ENCODE assay signal across 25 cellular contexts in genomic region chr16:10383626-10384025, GRCh38. TPM values are rescaled to one million over a fixed set of nuclear protein-coding genes. Genes with fewer than 3 reads are reported as not detected.
DNase-seq lines count a peak whose midpoint lies in the region; TF ChIP-seq lines count a peak whose summit lies in the region.
"Had no signal": no experiment of that assay in that cellular context is flagged by ENCODE, and none has a peak within 500 bp of the region (broad histone marks: within the 10 kb centered on the region; RNA-seq: fewer than 3 reads in every experiment).

No MANE protein-coding gene starts in this region.

- TF ChIP-seq POLR2A in breast epithelium (IDR thresholded peaks at IDR 0.05) = no peak

- POLR2A ChIA-PET in MCF 10A (lab: Yijun Ruan, JAX) = no interaction called here

- no peaks in the 10 kb centered on the region for H3K4me1 ChIP-seq in breast epithelium

- no peak for TF ChIP-seq CTCF in MCF 10A (IDR thresholded peaks at IDR 0.05; ENCODE audit: unreplicated experiment)
- no peak for TF ChIP-seq CTCF in breast epithelium (IDR thresholded peaks at IDR 0.05)
- TF ChIP-seq CTCF in fibroblast of villous mesenchyme (IDR thresholded peaks at IDR 0.05; ENCODE audit: insufficient read depth, low read depth, low read length) = no peak
- no peak for TF ChIP-seq CTCF in type B pancreatic cell (conservative IDR thresholded peaks at IDR 0.05)
- no peak for TF ChIP-seq CTCF in GM10266 (IDR thresholded peaks at IDR 0.05; ENCODE audit: control insufficient read depth, insufficient read depth, low read depth, missing control alignments)

- no peaks in the 10 kb centered on the region for H3K27me3 ChIP-seq in breast epithelium
- H3K27me3 ChIP-seq: MG63, SJSA1 had no signal

- no peak overlapping the region for H3K4me3 Mint-ChIP-seq in MCF 10A (ENCODE audit: unreplicated experiment)
- H3K4me3 Mint-ChIP-seq in type B pancreatic cell = peak overlapping the region; percentile 49
- H3K4me3 Mint-ChIP-seq: HFFc6 had no signal

- no peaks in the 10 kb centered on the region for H3K36me3 ChIP-seq in breast epithelium

- intact Hi-C loops in MCF 10A (cut with micrococcal nuclease) (no loop called here), breast epithelium (cut with DNase I; ENCODE audit: low total_unique reads) (no loop called here)

- no peak overlapping the region for H3K27ac ChIP-seq in breast epithelium
- H3K27ac ChIP-seq: SJSA1 had no signal

- H3K9me3 ChIP-seq in breast epithelium = no peaks in the 10 kb centered on the region
- H3K9me3 ChIP-seq: HAP-1, SJSA1 had no signal

- DNase-seq in MCF 10A (ENCODE audit: unreplicated experiment) = no peak
- no peak for DNase-seq in breast epithelium (ENCODE audit: low spot score in 2 of 2)
- DNase-seq in amniotic epithelial cell (ENCODE audit: low read depth) = peak; percentile 74
- DNase-seq in fibroblast of villous mesenchyme (ENCODE audit: low read depth) = peak; percentile 24
- no peak for DNase-seq in type B pancreatic cell (ENCODE audit: extremely low spot score, unreplicated experiment)
- no peak for DNase-seq in GM10266 (ENCODE audit: extremely low spot score)
- DNase-seq in 8988T = no peak
- no peak for DNase-seq in AML-193 (lab: John Stamatoyannopoulos, UW)
- DNase-seq: C1 segment of cervical spinal cord; CD8-positive, alpha-beta memory T cell; DMS 273 treated with DMSO at 0.1 percent for 48 hours; DMS79; EL; GDM1; GOT3; HFFc6; KBM-7; MG63; NCI-H1105 treated with DMSO at 0.1 percent for 48 hours; NCI-H2029 treated with DMSO at 0.1 percent for 48 hours; NCI-H526 treated with DMSO at 0.1 percent for 48 hours; Right ventricle myocardium superior; RPMI8226 had no signal

- H3K27me3 Mint-ChIP-seq in MCF 10A (ENCODE audit: insufficient read depth, unreplicated experiment) (no peaks in the 10 kb centered on the region), type B pancreatic cell (peaks cover 3% of the 10 kb centered on the region)
- H3K27me3 Mint-ChIP-seq: CD8-positive, alpha-beta memory T cell had no signal

- no peaks in the 10 kb centered on the region for H3K9me3 Mint-ChIP-seq in MCF 10A (ENCODE audit: unreplicated experiment)
- no peaks in the 10 kb centered on the region for H3K9me3 Mint-ChIP-seq in type B pancreatic cell

- BruUV-seq in MCF 10A (replicated peaks; lab: Mats Ljungman, UMichigan) = no TSS peak

- H3K4me1 Mint-ChIP-seq in MCF 10A (ENCODE audit: insufficient read depth, unreplicated experiment) (no peaks in the 10 kb centered on the region), type B pancreatic cell (ENCODE audit: unreplicated experiment) (peaks cover 7% of the 10 kb centered on the region)

- CTCF ChIA-PET in MCF 10A (lab: Yijun Ruan, JAX) = interaction anchor here (0.7 kb wide), 1 partner anchor 126 kb away, joined by 4 read pairs; no protein-coding TSS in a partner anchor

- peak overlapping the region; percentile 47 for H3K27ac Mint-ChIP-seq in MCF 10A (ENCODE audit: low read depth, unreplicated experiment)
- H3K27ac Mint-ChIP-seq in type B pancreatic cell = no peak overlapping the region
- H3K27ac Mint-ChIP-seq: HFFc6 had no signal

- H3K36me3 Mint-ChIP-seq in MCF 10A (ENCODE audit: insufficient read depth, unreplicated experiment) = peaks cover 5% of the 10 kb centered on the region
- peaks cover 18% of the 10 kb centered on the region for H3K36me3 Mint-ChIP-seq in type B pancreatic cell

- H3K4me3 ChIP-seq in breast epithelium (no peak overlapping the region), fibroblast of villous mesenchyme (ENCODE audit: low read depth, low read length) (no peak overlapping the region)
- H3K4me3 ChIP-seq: HAP-1, MG63, SJSA1 had no signal

RNA-seq across cellular contexts. Expression of gene ATF7IP2, which starts 2.2 kb away (rescaled TPM):
- total RNA-seq in MCF 10A (2022) = 4.8 and 6.5 TPM in 2 replicates
- 10 to 100 TPM in 1 of 3 donors, 1 to 10 TPM in 2; 8.5 to 10.4 (median 9.4) TPM for total RNA-seq in breast epithelium
- 4.8 and 6.5 TPM in 2 replicates for total RNA-seq in fibroblast of villous mesenchyme
- total RNA-seq in type B pancreatic cell (ENCODE audit: low replicate concordance) = 15.5 and 27.5 TPM in 2 replicates

Comparison
In these comparisons a context has a peak if more than half of its experiments do, and no peak if none do; other contexts are left out.
1. DNase-seq: peak in amniotic epithelial cell (single experiment) and fibroblast of villous mesenchyme (single experiment); none in MCF 10A (single experiment), breast epithelium (0 of 2), type B pancreatic cell (single experiment), GM10266 (single experiment), 8988T (single experiment) and AML-193 (0 of 2).